8 cellular contexts compared by ENCODE assay signal in the genomic region with DNA sequence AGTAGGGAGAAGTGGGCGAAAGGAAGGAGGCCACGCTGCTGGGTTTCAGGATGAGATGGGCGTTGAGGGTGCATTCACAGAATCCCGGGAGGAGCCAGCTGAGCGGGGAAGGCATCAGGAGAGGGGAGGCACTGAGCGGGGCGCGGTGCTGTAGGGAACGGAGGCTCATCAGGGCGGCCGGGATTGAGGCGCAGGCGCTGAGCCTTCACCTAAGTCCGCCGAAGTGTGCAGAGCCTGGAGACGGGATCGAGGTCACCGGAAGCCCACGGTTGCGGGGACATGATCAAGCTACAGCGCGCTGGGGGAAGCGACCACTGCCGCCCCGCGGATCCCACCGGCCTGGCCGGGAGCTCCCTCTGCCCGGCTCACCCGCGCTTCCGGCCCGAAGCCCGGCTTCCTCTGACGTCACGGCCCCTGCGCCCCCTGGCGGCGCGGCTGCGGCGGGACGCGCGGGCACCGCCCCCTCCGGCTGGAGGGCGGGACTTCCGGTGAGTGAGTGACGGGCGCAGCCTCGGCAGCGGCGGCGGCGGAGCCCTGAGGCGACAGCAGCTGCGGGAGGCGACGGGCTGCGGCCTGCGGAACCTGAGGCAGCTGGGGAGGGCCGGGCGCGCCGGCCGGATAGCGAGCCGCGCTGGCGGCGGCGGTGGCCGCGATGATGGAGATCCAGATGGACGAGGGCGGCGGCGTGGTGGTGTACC. TPM values are rescaled to one million over a fixed set of nuclear protein-coding genes. Genes with fewer than 3 reads are reported as not detected.
DNase-seq lines count a peak whose midpoint lies in the region; ATAC-seq and TF ChIP-seq lines count a peak whose summit lies in the region.

A gene with protein sequence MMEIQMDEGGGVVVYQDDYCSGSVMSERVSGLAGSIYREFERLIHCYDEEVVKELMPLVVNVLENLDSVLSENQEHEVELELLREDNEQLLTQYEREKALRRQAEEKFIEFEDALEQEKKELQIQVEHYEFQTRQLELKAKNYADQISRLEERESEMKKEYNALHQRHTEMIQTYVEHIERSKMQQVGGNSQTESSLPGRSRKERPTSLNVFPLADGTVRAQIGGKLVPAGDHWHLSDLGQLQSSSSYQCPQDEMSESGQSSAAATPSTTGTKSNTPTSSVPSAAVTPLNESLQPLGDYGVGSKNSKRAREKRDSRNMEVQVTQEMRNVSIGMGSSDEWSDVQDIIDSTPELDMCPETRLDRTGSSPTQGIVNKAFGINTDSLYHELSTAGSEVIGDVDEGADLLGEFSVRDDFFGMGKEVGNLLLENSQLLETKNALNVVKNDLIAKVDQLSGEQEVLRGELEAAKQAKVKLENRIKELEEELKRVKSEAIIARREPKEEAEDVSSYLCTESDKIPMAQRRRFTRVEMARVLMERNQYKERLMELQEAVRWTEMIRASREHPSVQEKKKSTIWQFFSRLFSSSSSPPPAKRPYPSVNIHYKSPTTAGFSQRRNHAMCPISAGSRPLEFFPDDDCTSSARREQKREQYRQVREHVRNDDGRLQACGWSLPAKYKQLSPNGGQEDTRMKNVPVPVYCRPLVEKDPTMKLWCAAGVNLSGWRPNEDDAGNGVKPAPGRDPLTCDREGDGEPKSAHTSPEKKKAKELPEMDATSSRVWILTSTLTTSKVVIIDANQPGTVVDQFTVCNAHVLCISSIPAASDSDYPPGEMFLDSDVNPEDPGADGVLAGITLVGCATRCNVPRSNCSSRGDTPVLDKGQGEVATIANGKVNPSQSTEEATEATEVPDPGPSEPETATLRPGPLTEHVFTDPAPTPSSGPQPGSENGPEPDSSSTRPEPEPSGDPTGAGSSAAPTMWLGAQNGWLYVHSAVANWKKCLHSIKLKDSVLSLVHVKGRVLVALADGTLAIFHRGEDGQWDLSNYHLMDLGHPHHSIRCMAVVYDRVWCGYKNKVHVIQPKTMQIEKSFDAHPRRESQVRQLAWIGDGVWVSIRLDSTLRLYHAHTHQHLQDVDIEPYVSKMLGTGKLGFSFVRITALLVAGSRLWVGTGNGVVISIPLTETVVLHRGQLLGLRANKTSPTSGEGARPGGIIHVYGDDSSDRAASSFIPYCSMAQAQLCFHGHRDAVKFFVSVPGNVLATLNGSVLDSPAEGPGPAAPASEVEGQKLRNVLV (N-terminal part only) (plus strand): TSS at position 508 of the 698 bp plus-strand sequence. CDS start 145 bp downstream, at position 653.

- WGBS in H9 (ENCODE audit: extremely low coverage, insufficient read length, low lambda C conversion rate), result no CpG with 5 or more reads among the region's 79 CpGs
- no CpG with 5 or more reads among the region's 79 CpGs for WGBS in neuronal stem cell (ENCODE audit: extremely low coverage in 2 of 2, insufficient read length in 2 of 2, insufficient replicate concordance in 1 of 2), 2 donors

- peaks cover 13 to 26% (median 19%) of the 10 kb centered on the region in 3 experiments for H3K36me3 Mint-ChIP-seq in H9 (ENCODE audit: insufficient read depth in 1 of 3, low read depth in 3 of 3)

- H4K8ac ChIP-seq in H9 (replicated peaks; ENCODE audit: insufficient read length, low read depth, low read length) (no peak within 1 kb of the TSS), neuronal stem cell (ENCODE audit: low read depth, low read length) (peak within 1 kb of the TSS; percentile 52)

- peaks cover 13 to 43% of the 10 kb centered on the region in 2 donors for H3K36me3 ChIP-seq in neuronal stem cell (replicated peaks in 1 of 2; ENCODE audit: control insufficient read depth in 2 of 2, insufficient read depth in 2 of 2, low read length in 2 of 2)
- peaks cover 0 to 13% (median 10%) of the 10 kb centered on the region in 5 donors for H3K36me3 ChIP-seq in subcutaneous abdominal adipose tissue (ENCODE audit: control insufficient read depth in 5 of 5, insufficient read depth in 5 of 5, low read length in 5 of 5)

- no peak within 1 kb of the TSS for H3K23ac ChIP-seq in H9 (ENCODE audit: insufficient read length, low read depth, low read length)
- peak within 1 kb of the TSS; percentile 100 for H3K23ac ChIP-seq in neuronal stem cell (ENCODE audit: low read depth, low read length, poor library complexity)

- H3T11ph ChIP-seq in H9 (ENCODE audit: low read length), result no peak within 1 kb of the TSS

- peak within 1 kb of the TSS; percentile 98 to 100 (median 99) for H3K27ac Mint-ChIP-seq in H9

- H2AFZ ChIP-seq in H9 (ENCODE audit: low read length), result no peak within 1 kb of the TSS
- peak within 1 kb of the TSS; percentile 93 for H2AFZ ChIP-seq in neuronal stem cell (ENCODE audit: low read length)

- H3K79me2 ChIP-seq in H9 (ENCODE audit: insufficient read depth, low read length), result no peaks in the 10 kb centered on the region; the same call in none of the 2 replicates

- H3K9me3 ChIP-seq in H9 (ENCODE audit: control insufficient read depth, low read depth, low read length) (no peaks in the 10 kb centered on the region), neuronal stem cell (replicated peaks in 1 of 2; ENCODE audit: control insufficient read depth in 2 of 2, insufficient read depth in 1 of 2, low read depth in 1 of 2, low read length in 2 of 2) (no peaks in the 10 kb centered on the region), subcutaneous abdominal adipose tissue (ENCODE audit: control insufficient read depth in 5 of 5, low read length in 5 of 5) (no peaks in the 10 kb centered on the region)

- peak within 1 kb of the TSS; percentile 93 to 98 for H3K4me3 Mint-ChIP-seq in H9

- H3K27me3 Mint-ChIP-seq in H9 (ENCODE audit: low read depth), result peaks cover 6% of the 10 kb centered on the region; the same call in 1 of the 2 replicates

- H2BK5ac ChIP-seq in H9 (ENCODE audit: insufficient read length, low read length) (peak within 1 kb of the TSS; percentile 74), neuronal stem cell (ENCODE audit: low read length) (peak within 1 kb of the TSS; percentile 99)

- H3K4ac ChIP-seq in H9 (ENCODE audit: low read depth, low read length), result no peak within 1 kb of the TSS
- peak within 1 kb of the TSS; percentile 97 for H3K4ac ChIP-seq in neuronal stem cell (ENCODE audit: low read length)

- H3K4me1 ChIP-seq in H9 (ENCODE audit: insufficient read depth, low read length) (peaks cover 3% of the 10 kb centered on the region), foreskin keratinocyte (peaks cover 8% of the 10 kb centered on the region), neuronal stem cell (ENCODE audit: control insufficient read depth in 2 of 2, insufficient read depth in 1 of 2, low read depth in 1 of 2, low read length in 2 of 2) (peaks cover 5 to 12% of the 10 kb centered on the region in 2 donors), subcutaneous abdominal adipose tissue (ENCODE audit: control insufficient read depth in 5 of 5, insufficient read depth in 5 of 5, low read length in 5 of 5) (peaks cover 13 to 42% (median 40%) of the 10 kb centered on the region in 5 donors)

- peaks cover 0 to 3% of the 10 kb centered on the region in 2 experiments; a peak in 1 of 5 replicates for H3K9me3 Mint-ChIP-seq in H9

- no peak within 1 kb of the TSS for H4K5ac ChIP-seq in H9 (ENCODE audit: insufficient read length, low read depth, low read length)

- TF ChIP-seq CTCF in H9 (conservative IDR thresholded peaks at IDR 0.05) (peak; percentile 95), foreskin keratinocyte (conservative IDR thresholded peaks at IDR 0.05) (peak; percentile 100)

- peak; percentile 81 for ATAC-seq in foreskin keratinocyte

- H2BK120ac ChIP-seq in H9 (ENCODE audit: low read depth, low read length, poor library complexity, severe bottlenecking) (no peak within 1 kb of the TSS), neuronal stem cell (ENCODE audit: low read depth, low read length) (no peak within 1 kb of the TSS)

- H3K4me1 Mint-ChIP-seq in H9, result peaks cover 19 to 26% of the 10 kb centered on the region in 2 experiments

- DNase-seq in GDM1 (lab: John Stamatoyannopoulos, UW) (peak; percentile 90), H9 (peak; percentile 92), M059J (ENCODE audit: low read depth) (peak; percentile 81), SHP77 treated with DMSO at 0.1 percent for 48 hours (lab: John Stamatoyannopoulos, UW) (peak; percentile 59), activated gamma-delta T cell treated with Interleukin-2 at 50 U/mL for 16 hours (peak; percentile 93), foreskin keratinocyte (peak; percentile 66 to 82), neuronal stem cell (ENCODE audit: low spot score) (peak; percentile 97)

- H3K27ac ChIP-seq in H9 (ENCODE audit: insufficient read length, low read depth, low read length) (peak within 1 kb of the TSS; percentile 2), foreskin keratinocyte (peak within 1 kb of the TSS; percentile 80), neuronal stem cell (replicated peaks; ENCODE audit: low read length) (peak within 1 kb of the TSS; percentile 97), subcutaneous abdominal adipose tissue (ENCODE audit: low read depth, low read length) (peak within 1 kb of the TSS; percentile 80)

- H3K14ac ChIP-seq in H9 (ENCODE audit: insufficient read depth, low read length), result peak within 1 kb of the TSS; percentile 82
- H3K14ac ChIP-seq in neuronal stem cell (ENCODE audit: low read length), result peak within 1 kb of the TSS; percentile 98

- no peak within 1 kb of the TSS for H2BK15ac ChIP-seq in H9 (ENCODE audit: low read depth, low read length)
- H2BK15ac ChIP-seq in neuronal stem cell (ENCODE audit: low read length), result peak within 1 kb of the TSS; percentile 96

- peaks cover 5% of the 10 kb centered on the region for H3K79me1 ChIP-seq in H9 (ENCODE audit: insufficient read depth, low read depth, low read length, poor library complexity, severe bottlenecking)
- peaks cover 15% of the 10 kb centered on the region for H3K79me1 ChIP-seq in neuronal stem cell (ENCODE audit: low read depth, low read length)

- no peak within 1 kb of the TSS for H2BK20ac ChIP-seq in H9 (ENCODE audit: low read depth, low read length, poor library complexity, severe bottlenecking)

- peak within 1 kb of the TSS; percentile 65 for H3K4me2 ChIP-seq in H9 (ENCODE audit: insufficient read depth, insufficient read length, low read length)
- peak within 1 kb of the TSS; percentile 89 for H3K4me2 ChIP-seq in neuronal stem cell (ENCODE audit: insufficient read depth, low read length, poor library complexity, severe bottlenecking)

- H3K18ac ChIP-seq in H9 (ENCODE audit: insufficient read length, low read depth, low read length) (peak within 1 kb of the TSS; percentile 94), neuronal stem cell (ENCODE audit: low read length) (peak within 1 kb of the TSS; percentile 98)

- H3K9ac ChIP-seq in H9 (ENCODE audit: extremely low read depth, insufficient read length, low read length) (peak within 1 kb of the TSS; percentile 77), neuronal stem cell (ENCODE audit: low read depth, low read length, poor library complexity) (peak within 1 kb of the TSS; percentile 100), subcutaneous abdominal adipose tissue (ENCODE audit: low read length in 5 of 5) (peak within 1 kb of the TSS; percentile 82 to 99 (median 89))

- no peaks in the 10 kb centered on the region for H4K20me1 ChIP-seq in H9 (ENCODE audit: control insufficient read depth, insufficient read depth, insufficient read length)

- no peak within 1 kb of the TSS for H3K56ac ChIP-seq in H9 (ENCODE audit: insufficient read length, low read depth, low read length)

- H2BK12ac ChIP-seq in H9 (ENCODE audit: insufficient read length, low read depth, low read length) (no peak within 1 kb of the TSS), neuronal stem cell (ENCODE audit: low read length) (peak within 1 kb of the TSS; percentile 99)

- H4K91ac ChIP-seq in H9 (ENCODE audit: insufficient read length, low read depth, low read length) (no peak within 1 kb of the TSS), neuronal stem cell (ENCODE audit: low read depth, low read length, poor library complexity) (no peak within 1 kb of the TSS)

- peak within 1 kb of the TSS; percentile 98 for H3K4me3 ChIP-seq in neuronal stem cell (ENCODE audit: low read length in 2 of 2)
- H3K4me3 ChIP-seq in subcutaneous abdominal adipose tissue (ENCODE audit: low read depth in 1 of 5, low read length in 5 of 5), result peak within 1 kb of the TSS; percentile 86 to 99 (median 97)

- H3K23me2 ChIP-seq in H9 (ENCODE audit: insufficient read length, low read depth, low read length, poor library complexity, severe bottlenecking), result peaks cover 7% of the 10 kb centered on the region

- no peak within 1 kb of the TSS for H2AK5ac ChIP-seq in H9 (ENCODE audit: insufficient read length, low read length)
- peak within 1 kb of the TSS; percentile 91 for H2AK5ac ChIP-seq in neuronal stem cell (ENCODE audit: low read depth, low read length)

- H3K27me3 ChIP-seq in H9 (ENCODE audit: insufficient read depth, low read length) (no peaks in the 10 kb centered on the region), foreskin keratinocyte (no peaks in the 10 kb centered on the region), neuronal stem cell (ENCODE audit: control insufficient read depth in 3 of 3, insufficient read depth in 3 of 3, low read depth in 1 of 3, low read length in 3 of 3) (no peaks in the 10 kb centered on the region), subcutaneous abdominal adipose tissue (ENCODE audit: control insufficient read depth in 5 of 5, insufficient read depth in 4 of 5, low read length in 5 of 5) (no peaks in the 10 kb centered on the region)

RNA-seq across cellular contexts. Expression of the gene that starts here (rescaled TPM):
- total RNA-seq in H9 (2021) (49.4 and 51.3 TPM in 2 replicates), foreskin keratinocyte (22.4 and 28.2 TPM in 2 replicates)
- 7.1 and 9.4 TPM in 2 replicates for total RNA-seq in M059J (2014; rRNA removed; shearing (Covaris generic))
- polyA plus RNA-seq in foreskin keratinocyte, result 8.5 and 10.6 TPM in 2 replicates
- polyA plus RNA-seq in neuronal stem cell (2013, experiment 1 of 2), result 35.9 TPM
- polyA plus RNA-seq in neuronal stem cell (2013, experiment 2 of 2), result 36.6 TPM

Comparison
In these comparisons a context has a peak if more than half of its experiments do, and no peak if none do; other contexts are left out.
1. Peak in every context shown above with its lines: DNase-seq, ATAC-seq, H3K4me3 ChIP-seq and H3K27ac ChIP-seq.
2. H3K27ac ChIP-seq: peak in every context shown above with its lines; median percentile 97 in neuronal stem cell; 80 in foreskin keratinocyte; 80 in subcutaneous abdominal adipose tissue; 2 in H9.